ENCODE assay signal across 9 cellular contexts in the genomic region with DNA sequence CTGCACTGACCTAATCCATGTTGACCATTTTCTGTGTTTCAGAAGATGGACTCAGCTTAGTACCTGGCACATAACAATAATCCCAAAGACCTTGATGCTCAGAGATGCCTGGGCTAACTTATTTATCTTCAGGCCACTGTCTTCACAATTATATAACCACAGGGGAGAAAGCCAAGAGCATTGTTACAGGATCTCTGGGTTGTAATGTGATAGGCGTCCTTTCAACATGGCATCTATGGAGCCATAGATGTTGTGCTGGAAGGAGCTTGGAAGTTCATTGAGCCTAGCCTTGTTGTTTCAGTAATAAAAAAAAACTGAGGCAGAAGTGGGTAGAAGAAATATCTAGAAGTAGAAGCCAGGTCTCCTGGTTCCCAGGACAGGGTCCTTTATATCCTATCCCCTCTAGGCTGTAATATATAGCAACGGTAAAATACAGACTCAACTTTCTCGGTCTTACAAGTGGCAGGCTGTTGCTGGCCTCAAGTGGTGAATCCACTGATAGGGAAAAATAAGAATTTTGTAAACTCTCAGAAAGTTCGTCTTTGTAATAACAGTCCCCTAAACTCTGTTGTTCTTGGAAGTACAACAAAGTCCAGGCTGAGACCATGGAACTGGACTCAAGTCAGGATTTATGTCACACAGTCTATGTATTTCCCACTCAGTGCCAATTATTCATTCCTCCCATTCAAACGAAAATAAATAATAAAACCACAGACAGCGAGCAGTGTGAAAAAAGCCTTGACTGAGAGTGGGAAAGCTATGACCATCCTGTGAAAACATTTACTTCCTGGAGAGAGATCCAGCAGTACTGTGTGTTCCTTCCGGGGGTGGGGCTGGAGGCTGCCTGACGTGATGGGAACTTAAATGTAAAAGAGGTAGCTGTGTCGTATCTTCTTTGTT.
A peak's percentile ranks its signal among the peaks of the same experiment; 100 is the strongest.
DNase-seq lines count a peak whose midpoint lies in the region; ATAC-seq lines count a peak whose summit lies in the region.
"Had no signal": no experiment of that assay in that cellular context is flagged by ENCODE, and none has a peak within 500 bp of the region (broad histone marks: within the 10 kb centered on the region; RNA-seq: fewer than 3 reads in every experiment).

No MANE protein-coding gene starts in this region.

- H3K36me3 ChIP-seq in H7 (replicated peaks; ENCODE audit: control insufficient read depth, insufficient read depth, low read length), result no peaks in the 10 kb centered on the region
- no peaks in the 10 kb centered on the region for H3K36me3 ChIP-seq in naive thymus-derived CD4-positive, alpha-beta T cell (ENCODE audit: control insufficient read depth in 2 of 3, insufficient read depth in 3 of 3, low read length in 3 of 3)

- H3K4me3 Mint-ChIP-seq in activated T-helper 17 cell treated with anti-CD3 and anti-CD28 coated beads, Interleukin-2, amount 50 U/mL, for 72 hours, result peak overlapping the region; percentile 17
- peak overlapping the region in 4 of 10 donors; percentile 11 to 62 (median 28) for H3K4me3 Mint-ChIP-seq in naive thymus-derived CD4-positive, alpha-beta T cell

- no peak overlapping the region for H3K4me3 ChIP-seq in H7 (ENCODE audit: insufficient read depth, low read depth, low read length)
- H3K4me3 ChIP-seq in naive thymus-derived CD4-positive, alpha-beta T cell (ENCODE audit: low read length), result no peak overlapping the region

- no peaks in the 10 kb centered on the region for H3K4me1 ChIP-seq in naive thymus-derived CD4-positive, alpha-beta T cell (ENCODE audit: control insufficient read depth in 2 of 2, insufficient read depth in 2 of 2, low read length in 2 of 2)

- no peak overlapping the region for H3K27ac Mint-ChIP-seq in activated T-helper 17 cell treated with anti-CD3 and anti-CD28 coated beads, Interleukin-2, amount 50 U/mL, for 72 hours
- H3K27ac Mint-ChIP-seq in naive thymus-derived CD4-positive, alpha-beta T cell, result peak overlapping the region in 2 of 9 donors; percentile 33 to 62

- intact Hi-C loops in cardiac septum (cut with DNase I), result loop anchor here (2.0 kb wide), 1 partner anchor 168 kb away; no protein-coding TSS in a partner anchor
- intact Hi-C loops in naive thymus-derived CD4-positive, alpha-beta T cell (cut with micrococcal nuclease), result no loop called here

- H3K36me3 Mint-ChIP-seq in activated T-helper 17 cell treated with anti-CD3 and anti-CD28 coated beads, Interleukin-2, amount 50 U/mL, for 72 hours (ENCODE audit: low read depth), result no peaks in the 10 kb centered on the region
- no peaks in the 10 kb centered on the region for H3K36me3 Mint-ChIP-seq in naive thymus-derived CD4-positive, alpha-beta T cell

- CTCF ChIA-PET in naive thymus-derived CD4-positive, alpha-beta T cell (lab: Charles Lee), result no interaction called here

- H3K27me3 ChIP-seq in H7 (ENCODE audit: control insufficient read depth, insufficient read depth, low read length), result no peaks in the 10 kb centered on the region
- no peaks in the 10 kb centered on the region for H3K27me3 ChIP-seq in naive thymus-derived CD4-positive, alpha-beta T cell (ENCODE audit: control insufficient read depth in 2 of 2, insufficient read depth in 2 of 2, low read length in 2 of 2)

- peak; percentile 60 for ATAC-seq in activated T-helper 17 cell treated with anti-CD3 and anti-CD28 coated beads, Interleukin-2, amount 50 U/mL, for 72 hours (replicated peaks)
- no peak for ATAC-seq in GM21737 (IDR thresholded peaks at IDR 0.05; ENCODE audit: unreplicated experiment)
- no peak for ATAC-seq in naive thymus-derived CD4-positive, alpha-beta T cell

- H3K27ac ChIP-seq in naive thymus-derived CD4-positive, alpha-beta T cell (ENCODE audit: low read depth, low read length), result no peak overlapping the region
- H3K27ac ChIP-seq: parathyroid adenoma had no signal

- no peaks in the 10 kb centered on the region for H3K27me3 Mint-ChIP-seq in activated T-helper 17 cell treated with anti-CD3 and anti-CD28 coated beads, Interleukin-2, amount 50 U/mL, for 72 hours
- H3K27me3 Mint-ChIP-seq in naive thymus-derived CD4-positive, alpha-beta T cell, result peaks cover 0 to 6% (median 4%) of the 10 kb centered on the region in 5 donors

- DNase-seq in ELF-1 (ENCODE audit: low read depth, low spot score), result peak; percentile 4
- peak; percentile 78 for DNase-seq in cardiac septum (ENCODE audit: low spot score)
- peak; percentile 85 for DNase-seq in renal cortical epithelial cell (ENCODE audit: low read depth)
- DNase-seq in H7, result no peak
- no peak for DNase-seq in CD1c-positive myeloid dendritic cell (ENCODE audit: extremely low spot score)
- DNase-seq in naive thymus-derived CD4-positive, alpha-beta T cell, result no peak

- no peaks in the 10 kb centered on the region for H3K4me1 Mint-ChIP-seq in activated T-helper 17 cell treated with anti-CD3 and anti-CD28 coated beads, Interleukin-2, amount 50 U/mL, for 72 hours
- H3K4me1 Mint-ChIP-seq in naive thymus-derived CD4-positive, alpha-beta T cell, result peaks cover 0 to 10% (median 7%) of the 10 kb centered on the region in 7 donors

- POLR2A ChIA-PET in naive thymus-derived CD4-positive, alpha-beta T cell (lab: Charles Lee), result no interaction called here

- H3K9me3 ChIP-seq in naive thymus-derived CD4-positive, alpha-beta T cell (ENCODE audit: control insufficient read depth in 2 of 3, low read length in 3 of 3), result no peaks in the 10 kb centered on the region

- no peaks in the 10 kb centered on the region for H3K9me3 Mint-ChIP-seq in activated T-helper 17 cell treated with anti-CD3 and anti-CD28 coated beads, Interleukin-2, amount 50 U/mL, for 72 hours
- no peaks in the 10 kb centered on the region for H3K9me3 Mint-ChIP-seq in naive thymus-derived CD4-positive, alpha-beta T cell

Comparison
In these comparisons a context has a peak if more than half of its experiments do, and no peak if none do; other contexts are left out.
1. DNase-seq: peak in ELF-1 (single experiment), cardiac septum (single experiment) and renal cortical epithelial cell (single experiment); none in H7 (single experiment), CD1c-positive myeloid dendritic cell (single experiment) and naive thymus-derived CD4-positive, alpha-beta T cell (0 of 9).